In the genomic region with DNA sequence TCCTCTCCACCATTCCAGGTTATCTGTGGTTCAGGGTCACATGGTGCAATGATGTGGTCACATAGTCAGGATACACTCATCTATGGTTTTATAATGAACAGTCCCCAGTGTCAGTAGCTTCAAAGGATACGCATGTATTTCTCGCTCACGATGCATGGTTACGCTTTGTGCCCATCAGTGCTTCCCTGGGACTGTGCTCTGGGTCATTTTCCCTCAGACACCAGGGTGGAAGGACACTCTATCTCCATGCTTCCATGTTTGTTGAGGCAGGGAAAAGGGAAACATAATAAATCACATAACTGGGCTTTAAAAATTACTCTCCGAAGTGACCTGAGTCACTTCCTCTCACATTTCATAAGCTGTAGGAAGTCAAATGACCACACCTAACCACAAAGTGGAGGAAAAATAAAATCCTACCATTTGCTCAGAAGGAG, we compare ENCODE assay signal across 13 cellular contexts.
DNase-seq lines count a peak whose midpoint lies in the region; TF ChIP-seq lines count a peak whose summit lies in the region.
"Had no signal": no experiment of that assay in that cellular context is flagged by ENCODE, and none has a peak within 500 bp of the region (broad histone marks: within the 10 kb centered on the region; RNA-seq: fewer than 3 reads in every experiment).

No MANE protein-coding gene starts in this region.

- H3K79me2 ChIP-seq in Karpas-422 (ENCODE audit: low read length) = no peaks in the 10 kb centered on the region

- no peaks in the 10 kb centered on the region for H3K27me3 ChIP-seq in tibial nerve
- no peaks in the 10 kb centered on the region for H3K27me3 ChIP-seq in Karpas-422 (ENCODE audit: low read length)
- H3K27me3 ChIP-seq in SJCRH30 = no peaks in the 10 kb centered on the region
- H3K27me3 ChIP-seq: pancreas, SJSA1, suprapubic skin had no signal

- H3K4me1 ChIP-seq in tibial nerve (no peaks in the 10 kb centered on the region), Karpas-422 (ENCODE audit: low read length) (no peaks in the 10 kb centered on the region), SJCRH30 (no peaks in the 10 kb centered on the region)
- H3K4me1 ChIP-seq: pancreas, suprapubic skin had no signal

- H2AFZ ChIP-seq in Karpas-422 (ENCODE audit: low read length) = no peak overlapping the region

- H3K9me2 ChIP-seq in Karpas-422 (replicated peaks; ENCODE audit: insufficient read depth, low read length) = no peaks in the 10 kb centered on the region

- H4K20me1 ChIP-seq in Karpas-422 (ENCODE audit: insufficient read depth, low read depth, low read length) = no peaks in the 10 kb centered on the region

- no peak for TF ChIP-seq CTCF in tibial nerve (IDR thresholded peaks at IDR 0.05)

- DNase-seq in AG20443 (ENCODE audit: low spot score) = peak; percentile 10
- DNase-seq in HT1080 (ENCODE audit: low read depth) = peak; percentile 89
- DNase-seq in amniotic epithelial cell (ENCODE audit: low read depth) = peak; percentile 1
- peak; percentile 50 for DNase-seq in iris pigment epithelial cell (ENCODE audit: low read depth)
- no peak for DNase-seq in NCI-H187 (lab: John Stamatoyannopoulos, UW)
- DNase-seq in tibial nerve (ENCODE audit: low spot score in 2 of 2) = no peak
- no peak for DNase-seq in Karpas-422
- DNase-seq in SJCRH30 = no peak
- DNase-seq: DMS153; pancreas; stimulated activated CD4-positive, alpha-beta T cell treated with anti-CD3 and anti-CD28 coated beads, Interleukin-12 subunit alpha, Interleukin-12 subunit beta, amount 100 ng/mL, for 4 hours had no signal

- no peak overlapping the region for H3K4me2 ChIP-seq in Karpas-422 (ENCODE audit: low read depth, low read length, poor library complexity, severe bottlenecking)

- H3K27ac ChIP-seq in tibial nerve (no peak overlapping the region), Karpas-422 (ENCODE audit: low read length) (no peak overlapping the region), SJCRH30 (no peak overlapping the region)
- H3K27ac ChIP-seq: pancreas, SJSA1, suprapubic skin had no signal

- no peak overlapping the region for H3K9ac ChIP-seq in Karpas-422 (ENCODE audit: low read length)

- 82 to 89% methylated on average over 5 of the region's 5 CpGs for whole genome bisulfite sequencing in tibial nerve, 2 donors

- TF ChIP-seq EP300 in tibial nerve (IDR thresholded peaks at IDR 0.05) = no peak

- TF ChIP-seq POLR2A in tibial nerve (IDR thresholded peaks at IDR 0.05) = no peak

- H3K4me3 ChIP-seq in tibial nerve = no peak overlapping the region
- no peak overlapping the region for H3K4me3 ChIP-seq in Karpas-422 (ENCODE audit: low read length)
- no peak overlapping the region for H3K4me3 ChIP-seq in SJCRH30
- H3K4me3 ChIP-seq: pancreas, SJSA1, suprapubic skin had no signal

- H3K9me3 ChIP-seq in tibial nerve (peaks cover 0 to 7% (median 4%) of the 10 kb centered on the region in 4 donors), Karpas-422 (ENCODE audit: low read length) (no peaks in the 10 kb centered on the region), SJCRH30 (replicated peaks) (no peaks in the 10 kb centered on the region)
- H3K9me3 ChIP-seq: pancreas, SJSA1, suprapubic skin had no signal

- H3K36me3 ChIP-seq in tibial nerve = no peaks in the 10 kb centered on the region
- no peaks in the 10 kb centered on the region for H3K36me3 ChIP-seq in Karpas-422 (ENCODE audit: insufficient read depth, low read length)
- H3K36me3 ChIP-seq in SJCRH30 = 0 out of 2 replicates have a peak, but pooled peaks cover 1% of the 10 kb centered on the region
- H3K36me3 ChIP-seq: pancreas, SJSA1, suprapubic skin had no signal

Comparison
In these comparisons a context has a peak if more than half of its experiments do, and no peak if none do; other contexts are left out.
1. DNase-seq: peak in AG20443 (single experiment), HT1080 (single experiment), amniotic epithelial cell (single experiment) and iris pigment epithelial cell (single experiment); none in NCI-H187 (0 of 2), tibial nerve (0 of 2), Karpas-422 (single experiment) and SJCRH30 (0 of 2).